Comparison of ENCODE assay signal across 14 cellular contexts in genomic region chr20:8255945-8256632, GRCh38.
DNase-seq lines count a peak whose midpoint lies in the region; ATAC-seq and TF ChIP-seq lines count a peak whose summit lies in the region.
"Had no signal": no experiment of that assay in that cellular context is flagged by ENCODE, and none has a peak within 500 bp of the region (broad histone marks: within the 10 kb centered on the region; RNA-seq: fewer than 3 reads in every experiment).

No MANE protein-coding gene starts in this region.

- H3K23ac ChIP-seq in IMR-90 (ENCODE audit: low read depth, low read length): peak overlapping the region; percentile 29; the same call in 1 of the 2 replicates

- no peaks in the 10 kb centered on the region for H3K36me3 ChIP-seq in IMR-90 (ENCODE audit: control insufficient read depth, insufficient read depth, low read length)
- H3K36me3 ChIP-seq: esophagus squamous epithelium, heart right ventricle, SJSA1 had no signal

- H2AK5ac ChIP-seq in IMR-90 (ENCODE audit: low read depth, low read length): peak overlapping the region; percentile 96

- TF ChIP-seq RAD21 in IMR-90 (IDR thresholded peaks at IDR 0.05; ENCODE audit: low read length): no peak

- no peak overlapping the region; the same call in 1 of the 2 replicates for H3K56ac ChIP-seq in IMR-90 (ENCODE audit: extremely low read depth, insufficient read depth, low read length)

- no peaks in the 10 kb centered on the region for H4K20me1 ChIP-seq in IMR-90 (ENCODE audit: insufficient read depth, low read length)

- no peak overlapping the region for H3K4me2 ChIP-seq in IMR-90 (ENCODE audit: low read depth, low read length)

- H2BK120ac ChIP-seq in IMR-90 (ENCODE audit: low read depth, low read length): peak overlapping the region; percentile 50

- H3K27me3 ChIP-seq in IMR-90 (ENCODE audit: control insufficient read depth, insufficient read depth, low read length): no peaks in the 10 kb centered on the region
- H3K27me3 ChIP-seq: esophagus squamous epithelium, heart right ventricle, SJSA1 had no signal

- in situ Hi-C loops in IMR-90 (cut with MboI; ENCODE audit: low sequenced_read_pairs): no loop called here

- H3K18ac ChIP-seq in IMR-90 (ENCODE audit: low read depth, low read length): peak overlapping the region; percentile 34

- peak overlapping the region; percentile 13; the same call in 1 of the 2 replicates for H4K5ac ChIP-seq in IMR-90 (ENCODE audit: low read depth, low read length)

- 0 out of 2 replicates have a peak overlapping the region, but pooled peaks have one; percentile 10 for H3K27ac ChIP-seq in IMR-90 (ENCODE audit: insufficient read depth, low read length)
- H3K27ac ChIP-seq: esophagus squamous epithelium, heart right ventricle, SJSA1 had no signal

- H2BK15ac ChIP-seq in IMR-90 (ENCODE audit: low read depth, low read length): peak overlapping the region; percentile 93

- POLR2A ChIA-PET in IMR-90 (lab: Charles Lee; ENCODE audit: unreplicated experiment): no interaction called here

- no peak for TF ChIP-seq POLR2A in IMR-90 (IDR thresholded peaks at IDR 0.05; ENCODE audit: low read depth, low read length)

- peak overlapping the region in 1 of 2 experiments; percentile 37; a peak in 2 of 4 replicates for H4K8ac ChIP-seq in IMR-90 (ENCODE audit: low read depth in 2 of 2, low read length in 2 of 2)

- peak overlapping the region; percentile 1 for H2BK5ac ChIP-seq in IMR-90 (ENCODE audit: low read depth, low read length, poor library complexity, severe bottlenecking)

- H3K9me1 ChIP-seq in IMR-90 (ENCODE audit: insufficient read depth, low read length): no peaks in the 10 kb centered on the region; the same call in 1 of the 2 replicates

- no peaks in the 10 kb centered on the region for H3K9me3 ChIP-seq in IMR-90 (ENCODE audit: control insufficient read depth, insufficient read depth, low read length)
- H3K9me3 ChIP-seq: esophagus squamous epithelium, heart right ventricle, SJSA1 had no signal

- dilution Hi-C loops in IMR-90 (cut with HindIII; ENCODE audit: low sequenced_read_pairs, unreplicated experiment): no loop called here

- no peak overlapping the region for H3K9ac ChIP-seq in IMR-90 (ENCODE audit: low read depth, low read length)

- H3K79me1 ChIP-seq in IMR-90 (ENCODE audit: low read depth in 1 of 2, low read length in 2 of 2): peaks cover 4 to 20% of the 10 kb centered on the region in 2 experiments; a peak in 2 of 4 replicates

- H2BK20ac ChIP-seq in IMR-90 (ENCODE audit: low read depth, low read length): peak overlapping the region; percentile 89

- H3K4ac ChIP-seq in IMR-90 (ENCODE audit: low read depth, low read length): peak overlapping the region; percentile 76

- DNase-seq in DMS53 (lab: John Stamatoyannopoulos, UW): peak; percentile 98
- DNase-seq in IMR-90: no peak
- peak; percentile 81 for DNase-seq in NCI-H748 treated with DMSO at 0.1 percent for 48 hours (lab: John Stamatoyannopoulos, UW)
- DNase-seq in kidney tubule cell (ENCODE audit: low spot score): peak; percentile 15
- no peak for DNase-seq in T-helper 1 cell
- DNase-seq in iPS-NIHi7 (ENCODE audit: extremely low spot score): no peak
- no peak for DNase-seq in GM19240 (ENCODE audit: insufficient read length, low spot score)
- no peak for DNase-seq in SKM-1 treated with dmso at 0.1 percent for 144 hours (lab: John Stamatoyannopoulos, UW; ENCODE audit: unreplicated experiment)
- DNase-seq: activated CD4-positive, alpha-beta T cell treated with anti-CD3 and anti-CD28 coated beads, Interleukin-2, amount 50 U/mL, for 1 hour; activated T-cell treated with anti-CD3 and anti-CD28 coated beads, Interleukin-2, amount 50 U/mL, for 1 hour; esophagus squamous epithelium; heart right ventricle; stimulated activated CD4-positive, alpha-beta T cell treated with anti-CD3 and anti-CD28 coated beads, Interleukin-4, amount 100 ng/mL, for 4 hours had no signal

- H4K91ac ChIP-seq in IMR-90 (ENCODE audit: insufficient read depth, low read depth, low read length): peak overlapping the region; percentile 31

- no peak overlapping the region for H2AK9ac ChIP-seq in IMR-90 (replicated peaks; ENCODE audit: low read depth, low read length, poor library complexity)

- CTCF ChIA-PET in IMR-90 (lab: Yijun Ruan, JAX): no interaction called here

- BruUV-seq in IMR-90 (replicated peaks; lab: Mats Ljungman, UMichigan): no TSS peak

- no peak for ATAC-seq in IMR-90 (ENCODE audit: low read depth)
- ATAC-seq: heart right ventricle had no signal

- H2AFZ ChIP-seq in IMR-90 (replicated peaks; ENCODE audit: low read length, poor library complexity): no peak overlapping the region

- peaks cover 4% of the 10 kb centered on the region for H3K4me1 ChIP-seq in IMR-90 (ENCODE audit: control insufficient read depth, insufficient read depth, low read length)
- H3K4me1 ChIP-seq: heart right ventricle had no signal

- no peak overlapping the region for H3K4me3 ChIP-seq in IMR-90 (ENCODE audit: insufficient read depth, low read depth, low read length)
- H3K4me3 ChIP-seq: esophagus squamous epithelium, heart right ventricle, SJSA1 had no signal

- TF ChIP-seq CTCF in IMR-90 (conservative IDR thresholded peaks at IDR 0.05; ENCODE audit: low read depth, low read length): no peak

- WGBS in IMR-90 (ENCODE audit: extremely low coverage in 2 of 2, insufficient read length in 1 of 2), 2 experiments: no CpG with 5 or more reads among the region's 3 CpGs

- intact Hi-C loops in IMR-90 (cut with micrococcal nuclease): no loop called here

- peak overlapping the region; percentile 74 for H3K14ac ChIP-seq in IMR-90 (replicated peaks; ENCODE audit: low read depth, low read length)

TF ChIP-seq in IMR-90, 13 proteins besides CTCF, POLR2A, EP300 and RAD21:
- TF ChIP-seq BHLHE40 (IDR thresholded peaks at IDR 0.05; ENCODE audit: low read depth, low read length) (no peak), RCOR1 (IDR thresholded peaks at IDR 0.05; ENCODE audit: insufficient replicate concordance, low read length) (no peak), MAFK (IDR thresholded peaks at IDR 0.05; ENCODE audit: low read depth, low read length) (no peak), CEBPB (IDR thresholded peaks at IDR 0.05; ENCODE audit: low read depth, low read length) (no peak), MXI1 (IDR thresholded peaks at IDR 0.05; ENCODE audit: borderline replicate concordance, low read depth, low read length) (no peak), MAZ (IDR thresholded peaks at IDR 0.05; ENCODE audit: borderline replicate concordance, low read depth, low read length) (no peak), FOS (IDR thresholded peaks at IDR 0.05; ENCODE audit: low read depth, low read length) (no peak), USF2 (IDR thresholded peaks at IDR 0.05; ENCODE audit: low read depth, low read length) (no peak), SMC3 (IDR thresholded peaks at IDR 0.05; ENCODE audit: low read depth, low read length) (no peak), CHD1 (IDR thresholded peaks at IDR 0.05; ENCODE audit: low read depth, low read length) (no peak), NFE2L2 (IDR thresholded peaks at IDR 0.05; ENCODE audit: low read depth, low read length) (no peak), ELK1 (IDR thresholded peaks at IDR 0.05; ENCODE audit: borderline replicate concordance, low read depth, low read length) (no peak), RFX5 (IDR thresholded peaks at IDR 0.05; ENCODE audit: low read depth, low read length) (no peak)

Comparison
In these comparisons a context has a peak if more than half of its experiments do, and no peak if none do; other contexts are left out.
1. DNase-seq: peak in DMS53 (single experiment), NCI-H748 treated with DMSO at 0.1 percent for 48 hours (single experiment) and kidney tubule cell (single experiment); none in IMR-90 (single experiment), T-helper 1 cell (0 of 5), iPS-NIHi7 (single experiment), GM19240 (single experiment) and SKM-1 treated with dmso at 0.1 percent for 144 hours (single experiment).